Comparison of ENCODE assay signal across 12 cellular contexts in genomic region chr11:72238492-72239295, GRCh38. TPM values are rescaled to one million over a fixed set of nuclear protein-coding genes. Genes with fewer than 3 reads are reported as not detected.
A peak's percentile ranks its signal among the peaks of the same experiment; 100 is the strongest.
DNase-seq lines count a peak whose midpoint lies in the region; TF ChIP-seq lines count a peak whose summit lies in the region.
"Had no signal": no experiment of that assay in that cellular context is flagged by ENCODE, and none has a peak within 500 bp of the region (broad histone marks: within the 10 kb centered on the region; RNA-seq: fewer than 3 reads in every experiment).

No MANE protein-coding gene starts in this region.

- BruUV-seq in MCF 10A (replicated peaks; lab: Mats Ljungman, UMichigan) = TSS peak; percentile 18

- no peak overlapping the region for H2BK20ac ChIP-seq in H9 (ENCODE audit: low read depth, low read length, poor library complexity, severe bottlenecking)

- H3K4me2 ChIP-seq in H9 (ENCODE audit: insufficient read depth, insufficient read length, low read length) = peak overlapping the region; percentile 27

- peaks cover 2% of the 10 kb centered on the region for H4K20me1 ChIP-seq in H9 (ENCODE audit: control insufficient read depth, insufficient read depth, insufficient read length)

- no peak overlapping the region for H3K23ac ChIP-seq in H9 (ENCODE audit: insufficient read length, low read depth, low read length)

- H3K9me3 Mint-ChIP-seq in H9 (peaks cover 0 to 6% of the 10 kb centered on the region in 2 experiments; a peak in 3 of 5 replicates), MCF 10A (ENCODE audit: unreplicated experiment) (no peaks in the 10 kb centered on the region), mesothelial cell of epicardium (no peaks in the 10 kb centered on the region)
- H3K9me3 Mint-ChIP-seq: T-helper 2 cell treated with Interferon-gamma antibody and Interleukin-4, amounts not matched to agents 5 μg/mL and 100 μg/mL, for 36 hours had no signal

- H4K91ac ChIP-seq in H9 (ENCODE audit: insufficient read length, low read depth, low read length) = no peak overlapping the region

- no peak overlapping the region for H4K8ac ChIP-seq in H9 (replicated peaks; ENCODE audit: insufficient read length, low read depth, low read length)

- no peak overlapping the region for H2BK15ac ChIP-seq in H9 (ENCODE audit: low read depth, low read length)

- H3K36me3 ChIP-seq in uterus = no peaks in the 10 kb centered on the region

- H2BK12ac ChIP-seq in H9 (ENCODE audit: insufficient read length, low read depth, low read length) = no peak overlapping the region

- H3K9me3 ChIP-seq in H9 (ENCODE audit: control insufficient read depth, low read depth, low read length) = no peaks in the 10 kb centered on the region
- no peaks in the 10 kb centered on the region for H3K9me3 ChIP-seq in uterus
- H3K9me3 ChIP-seq: left lung had no signal

- H3K79me2 ChIP-seq in H9 (ENCODE audit: insufficient read depth, low read length) = no peaks in the 10 kb centered on the region

- H3K23me2 ChIP-seq in H9 (ENCODE audit: insufficient read length, low read depth, low read length, poor library complexity, severe bottlenecking) = peaks cover 18% of the 10 kb centered on the region

- H2AFZ ChIP-seq in H9 (ENCODE audit: low read length) = no peak overlapping the region

- DNase-seq in 8988T = peak; percentile 48
- peak; percentile 48 for DNase-seq in H9
- DNase-seq in MCF 10A (ENCODE audit: unreplicated experiment) = no peak
- no peak for DNase-seq in mesothelial cell of epicardium (ENCODE audit: low spot score in 2 of 2, unreplicated experiment in 2 of 2)
- DNase-seq in uterus = no peak
- DNase-seq in iPS-NIHi11 (ENCODE audit: low spot score) = no peak
- no peak for DNase-seq in HuH-7 (ENCODE audit: low spot score)
- no peak for DNase-seq in D341Med (ENCODE audit: low spot score)

- WGBS in H9 (ENCODE audit: extremely low coverage, insufficient read length, low lambda C conversion rate) = no CpG with 5 or more reads among the region's 26 CpGs

- H3K4me3 ChIP-seq in uterus = no peak overlapping the region

- H3K18ac ChIP-seq in H9 (ENCODE audit: insufficient read length, low read depth, low read length) = peak overlapping the region; percentile 34

- H4K5ac ChIP-seq in H9 (ENCODE audit: insufficient read length, low read depth, low read length) = no peak overlapping the region

- no peaks in the 10 kb centered on the region for H3K79me1 ChIP-seq in H9 (ENCODE audit: insufficient read depth, low read depth, low read length, poor library complexity, severe bottlenecking)

- no peak overlapping the region for H2AK5ac ChIP-seq in H9 (ENCODE audit: insufficient read length, low read length)

- no peak for TF ChIP-seq POLR2A in uterus (IDR thresholded peaks at IDR 0.05)

- CTCF ChIA-PET in MCF 10A (lab: Yijun Ruan, JAX) = interaction anchor here (0.6 to 3.6 kb wide), 9 partner anchors 8 to 261 kb away, joined by 3 to 12 read pairs (median 4); no protein-coding TSS in a partner anchor

- H3K56ac ChIP-seq in H9 (ENCODE audit: insufficient read length, low read depth, low read length) = no peak overlapping the region

- peaks cover 28 to 43% of the 10 kb centered on the region in 2 experiments for H3K4me1 Mint-ChIP-seq in H9
- H3K4me1 Mint-ChIP-seq in MCF 10A (ENCODE audit: insufficient read depth, unreplicated experiment) = peaks cover 9% of the 10 kb centered on the region
- peaks cover 19% of the 10 kb centered on the region for H3K4me1 Mint-ChIP-seq in mesothelial cell of epicardium

- H3K9ac ChIP-seq in H9 (ENCODE audit: extremely low read depth, insufficient read length, low read length) = no peak overlapping the region

- H3K27ac Mint-ChIP-seq in H9 (no peak overlapping the region), MCF 10A (ENCODE audit: low read depth, unreplicated experiment) (no peak overlapping the region), mesothelial cell of epicardium (no peak overlapping the region)
- H3K27ac Mint-ChIP-seq: T-helper 2 cell treated with Interferon-gamma antibody and Interleukin-4, amounts not matched to agents 5 μg/mL and 100 μg/mL, for 36 hours had no signal

- H3K27me3 ChIP-seq in H9 (ENCODE audit: insufficient read depth, low read length) (peaks cover 44% of the 10 kb centered on the region), uterus (peaks cover 15 to 26% of the 10 kb centered on the region in 2 donors)

- H3K4ac ChIP-seq in H9 (ENCODE audit: low read depth, low read length) = no peak overlapping the region

- H3K36me3 Mint-ChIP-seq in H9 (ENCODE audit: insufficient read depth in 1 of 3, low read depth in 3 of 3) = peaks cover 15 to 44% (median 26%) of the 10 kb centered on the region in 3 experiments
- H3K36me3 Mint-ChIP-seq in MCF 10A (ENCODE audit: insufficient read depth, unreplicated experiment) = peaks cover 44% of the 10 kb centered on the region
- peaks cover 23% of the 10 kb centered on the region for H3K36me3 Mint-ChIP-seq in mesothelial cell of epicardium

- POLR2A ChIA-PET in MCF 10A (lab: Yijun Ruan, JAX) = interaction anchor here (0.6 to 1.0 kb wide), 3 partner anchors 13 to 214 kb away, joined by 3 to 7 read pairs (median 3); no protein-coding TSS in a partner anchor

- H3K4me1 ChIP-seq in H9 (ENCODE audit: insufficient read depth, low read length) = peaks cover 5% of the 10 kb centered on the region; the same call in 1 of the 2 replicates
- peaks cover 0 to 16% of the 10 kb centered on the region in 2 donors for H3K4me1 ChIP-seq in uterus

- intact Hi-C loops in MCF 10A (cut with micrococcal nuclease) = loop anchor here (2.0 to 5.0 kb wide), 2 partner anchors 214 to 261 kb away; no protein-coding TSS in a partner anchor
- intact Hi-C loops in uterus (cut with DNase I; ENCODE audit: low total_unique reads) = no loop called here

- H3K14ac ChIP-seq in H9 (ENCODE audit: insufficient read depth, low read length) = no peak overlapping the region

- H3T11ph ChIP-seq in H9 (ENCODE audit: low read length) = no peak overlapping the region

- H2BK5ac ChIP-seq in H9 (ENCODE audit: insufficient read length, low read length) = no peak overlapping the region

- TF ChIP-seq CTCF in H9 (conservative IDR thresholded peaks at IDR 0.05) (0 out of 3 replicates have a peak, but pooled peaks have one; percentile 9), MCF 10A (IDR thresholded peaks at IDR 0.05; ENCODE audit: unreplicated experiment) (peak; percentile 5), mesothelial cell of epicardium (IDR thresholded peaks at IDR 0.05; ENCODE audit: unreplicated experiment) (no peak), uterus (IDR thresholded peaks at IDR 0.05) (no peak)

- no peak overlapping the region for H2BK120ac ChIP-seq in H9 (ENCODE audit: low read depth, low read length, poor library complexity, severe bottlenecking)

- H3K27me3 Mint-ChIP-seq in H9 (ENCODE audit: low read depth) = peaks cover 40% of the 10 kb centered on the region
- no peaks in the 10 kb centered on the region for H3K27me3 Mint-ChIP-seq in MCF 10A (ENCODE audit: insufficient read depth, unreplicated experiment)
- peaks cover 51% of the 10 kb centered on the region for H3K27me3 Mint-ChIP-seq in mesothelial cell of epicardium (ENCODE audit: low read depth)

- H3K27ac ChIP-seq in H9 (ENCODE audit: insufficient read length, low read depth, low read length) (no peak overlapping the region), uterus (no peak overlapping the region)
- H3K27ac ChIP-seq: cardiac muscle cell, left lung had no signal

- H3K4me3 Mint-ChIP-seq in H9 (peak overlapping the region; percentile 37 to 78), MCF 10A (ENCODE audit: unreplicated experiment) (no peak overlapping the region), mesothelial cell of epicardium (peak overlapping the region; percentile 69)

RNA-seq across cellular contexts. Expression of gene PHOX2A, which starts 5.3 kb away (rescaled TPM):
- total RNA-seq in H9 (2021) (1.1 and 1.4 TPM in 2 replicates), MCF 10A (2022) (not detected in 2 replicates), mesothelial cell of epicardium (not detected in 3 replicates), uterus (not detected)
- total RNA-seq: left lung, renal cortical epithelial cell had no signal

RNA-seq across cellular contexts. Expression of gene INPPL1, which starts 14.1 kb away (rescaled TPM):
- total RNA-seq in H9 (2021) = 207 and 214 TPM in 2 replicates
- total RNA-seq in MCF 10A (2022) = 90.2 and 104 TPM in 2 replicates
- total RNA-seq in mesothelial cell of epicardium = 279 to 299 TPM (median 289 TPM) in 3 replicates
- 100 to 1,000 TPM in 1 of 4 donors, 10 to 100 TPM in 3; 47.1 to 200 (median 50.8) TPM for total RNA-seq in uterus

RNA-seq across cellular contexts. Expression of gene FOLR2, which starts 22.1 kb away (rescaled TPM):
- total RNA-seq in H9 (2021) (not detected in 2 replicates), MCF 10A (2022) (not detected in 2 replicates), mesothelial cell of epicardium (not detected in 3 replicates), uterus (10 to 100 TPM in 2 of 4 donors, 1 to 10 TPM in 1, under 1 TPM in 1; 0.51 to 52.1 (median 19.9) TPM)
- total RNA-seq: cardiac muscle cell, renal cortical epithelial cell had no signal

RNA-seq across cellular contexts. Expression of gene FOLR1, which starts 46.8 kb away (rescaled TPM):
- 0.92 and 1.2 TPM in 2 replicates for total RNA-seq in H9 (2021)
- total RNA-seq in MCF 10A (2022) = 0.40 TPM in 1 of 2 replicates, not detected in the other
- 0.44 to 1.0 TPM (median 0.47 TPM) in 3 replicates for total RNA-seq in mesothelial cell of epicardium
- total RNA-seq in uterus = 10 to 100 TPM in 1 of 4 donors, 1 to 10 TPM in 1, not detected in 2; 1.8 to 22.0 TPM

Comparison
In these comparisons a context has a peak if more than half of its experiments do, and no peak if none do; other contexts are left out.
1. DNase-seq: peak in 8988T (single experiment) and H9 (single experiment); none in MCF 10A (single experiment), mesothelial cell of epicardium (0 of 2), uterus (0 of 2), iPS-NIHi11 (single experiment), HuH-7 (single experiment) and D341Med (single experiment).
2. CTCF ChIP-seq: peak in H9 (single experiment) and MCF 10A (single experiment); none in mesothelial cell of epicardium (single experiment) and uterus (0 of 4).